ENCODE assay signal across 9 cellular contexts in the genomic region with DNA sequence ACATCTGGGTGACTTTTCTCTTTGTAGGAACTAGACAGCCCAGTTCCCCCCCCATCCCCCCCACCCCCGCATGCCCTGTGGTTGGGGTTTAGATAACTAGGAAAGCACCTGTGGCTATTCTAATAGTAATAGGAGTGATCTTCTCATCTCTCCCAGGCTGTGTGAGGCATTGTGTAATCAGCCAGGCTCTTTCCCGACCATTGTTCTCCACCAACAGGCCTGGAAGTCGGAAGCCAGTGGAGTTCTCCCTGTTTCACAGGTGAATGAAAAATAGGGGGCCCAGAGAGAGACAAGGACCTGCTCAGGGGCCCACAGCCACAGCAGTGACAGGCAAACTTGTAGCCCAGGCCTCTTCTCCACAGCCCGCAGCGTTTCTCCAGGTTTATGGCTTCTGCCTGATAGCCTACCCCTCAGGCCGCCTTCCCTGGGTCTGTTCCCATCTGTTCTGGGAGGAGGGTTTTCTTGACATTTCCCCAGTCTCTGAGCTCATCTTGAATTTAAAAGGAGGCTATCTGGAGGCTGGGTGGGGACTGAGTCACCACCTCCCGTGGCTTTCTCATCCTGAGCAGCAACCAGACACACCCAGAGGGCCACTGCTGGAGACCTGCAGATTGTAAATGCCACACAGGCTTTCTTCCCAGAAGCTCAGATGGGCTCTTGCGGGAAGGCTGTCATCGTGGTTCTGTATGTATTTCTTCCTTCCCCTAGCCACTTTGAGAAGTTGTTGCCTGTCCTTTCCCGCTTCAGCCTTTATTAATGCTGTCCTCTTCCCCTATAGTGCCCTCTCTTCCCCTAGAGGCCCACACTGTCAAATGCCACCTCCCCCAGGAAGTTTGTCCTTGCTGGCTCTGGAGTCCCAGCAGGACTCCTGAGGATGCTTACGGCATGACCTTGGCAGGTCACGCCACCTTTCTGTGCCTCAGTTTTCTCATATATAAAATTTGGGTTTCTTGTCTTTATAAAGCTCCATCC.
A peak's percentile ranks its signal among the peaks of the same experiment; 100 is the strongest.
DNase-seq lines count a peak whose midpoint lies in the region; ATAC-seq, FAIRE-seq and TF ChIP-seq lines count a peak whose summit lies in the region.
"Had no signal": no experiment of that assay in that cellular context is flagged by ENCODE, and none has a peak within 500 bp of the region (broad histone marks: within the 10 kb centered on the region; RNA-seq: fewer than 3 reads in every experiment).

No MANE protein-coding gene starts in this region.

- H3K36me3 Mint-ChIP-seq in astrocyte (ENCODE audit: low read depth, unreplicated experiment): peaks cover 12% of the 10 kb centered on the region

- H3K27me3 ChIP-seq in astrocyte (ENCODE audit: insufficient read depth, low read length) (no peaks in the 10 kb centered on the region), iPS-20b (ENCODE audit: insufficient read depth, low read length) (0 out of 2 replicates have a peak, but pooled peaks cover under 1% of the 10 kb centered on the region)

- peaks cover 3% of the 10 kb centered on the region for H3K36me3 ChIP-seq in astrocyte (ENCODE audit: insufficient read depth, low read length)
- peaks cover 14% of the 10 kb centered on the region; the same call in 1 of the 2 replicates for H3K36me3 ChIP-seq in iPS-20b (ENCODE audit: insufficient read depth, low read depth, low read length)

- peak overlapping the region; percentile 75 for H3K27ac ChIP-seq in astrocyte (ENCODE audit: low read depth, low read length)
- H3K27ac ChIP-seq in iPS-20b (ENCODE audit: low read length): peak overlapping the region; percentile 30

- no peak for DNase-seq in activated CD4-positive, CD25-positive, alpha-beta regulatory T cell (lab: John Stamatoyannopoulos, UW)
- DNase-seq in astrocyte (ENCODE audit: low read depth) (peak; percentile 83), pons (ENCODE audit: low spot score) (no peak)
- peak; percentile 63 for DNase-seq in stimulated activated CD4-positive, alpha-beta T cell treated with anti-CD3 and anti-CD28 coated beads, Interleukin-4, amount 100 ng/mL, for 24 hours

- no peaks in the 10 kb centered on the region for H3K27me3 Mint-ChIP-seq in astrocyte (ENCODE audit: low read depth, unreplicated experiment)

- peak overlapping the region; percentile 76 for H3K4me3 Mint-ChIP-seq in astrocyte (ENCODE audit: unreplicated experiment)

- peaks cover 87% of the 10 kb centered on the region for H3K79me2 ChIP-seq in astrocyte (ENCODE audit: insufficient read depth, low read length)

- peak overlapping the region; percentile 71 for H3K9ac ChIP-seq in astrocyte (ENCODE audit: low read length)
- peak overlapping the region; percentile 54 for H3K9ac ChIP-seq in iPS-20b (ENCODE audit: low read depth, low read length)

- no peak for TF ChIP-seq CTCF in astrocyte (IDR thresholded peaks at IDR 0.05; ENCODE audit: insufficient read depth, low read depth, low read length)

- H3K4me3 ChIP-seq in astrocyte (ENCODE audit: insufficient read depth, low read depth, low read length): peak overlapping the region; percentile 45
- H3K4me3 ChIP-seq in iPS-20b (ENCODE audit: low read length): peak overlapping the region; percentile 5; the same call in 1 of the 2 replicates

- H3K9me3 ChIP-seq in astrocyte (ENCODE audit: insufficient read depth, low read depth, low read length) (no peaks in the 10 kb centered on the region), iPS-20b (ENCODE audit: insufficient read depth, low read depth, low read length) (no peaks in the 10 kb centered on the region)

- peaks cover 86% of the 10 kb centered on the region for H4K20me1 ChIP-seq in astrocyte (ENCODE audit: insufficient read depth, low read length)

- peak; percentile 39 to 49 for ATAC-seq in activated CD4-positive, CD25-positive, alpha-beta regulatory T cell treated with anti-CD3 and anti-CD28 coated beads, Interleukin-2, amount 50 U/mL, for 24 hours
- ATAC-seq in SK-N-SH treated with all-trans-retinoic acid at 6 μM for 48 hours: peak; percentile 29
- no peak for ATAC-seq in GM18870 (IDR thresholded peaks at IDR 0.05; ENCODE audit: unreplicated experiment)

- H2AFZ ChIP-seq in astrocyte (ENCODE audit: low read depth, low read length): no peak overlapping the region

- peaks cover 45% of the 10 kb centered on the region for H3K4me1 Mint-ChIP-seq in astrocyte (ENCODE audit: low read depth, unreplicated experiment)

- FAIRE-seq in astrocyte (lab: Jason Lieb, UNC): no peak
- FAIRE-seq: frontal cortex had no signal

- peak overlapping the region; percentile 95 for H3K27ac Mint-ChIP-seq in astrocyte (ENCODE audit: unreplicated experiment)

- no peaks in the 10 kb centered on the region for H3K9me3 Mint-ChIP-seq in astrocyte (ENCODE audit: unreplicated experiment)

- peak overlapping the region; percentile 94 for H3K4me2 ChIP-seq in astrocyte (ENCODE audit: low read length)

- peaks cover 70% of the 10 kb centered on the region for H3K4me1 ChIP-seq in astrocyte (ENCODE audit: insufficient read depth, low read length)
- H3K4me1 ChIP-seq in iPS-20b (ENCODE audit: insufficient read depth, low read length): peaks cover 33% of the 10 kb centered on the region

TF ChIP-seq in SK-N-SH treated with all-trans-retinoic acid at 6 μM for 48 hours, 23 proteins besides CTCF, POLR2A, EP300 and RAD21:
- TF ChIP-seq ISL1 (CRISPR knock-in tag; IDR thresholded peaks at IDR 0.05) (no peak), ZC3H10 (CRISPR knock-in tag; IDR thresholded peaks at IDR 0.05) (no peak), ZNF8 (CRISPR knock-in tag; IDR thresholded peaks at IDR 0.05) (no peak), ARNTL (CRISPR knock-in tag; IDR thresholded peaks at IDR 0.05; ENCODE audit: borderline replicate concordance, low read depth) (no peak), ESRRG (CRISPR knock-in tag; IDR thresholded peaks at IDR 0.05) (no peak), ZFP30 (CRISPR knock-in tag; IDR thresholded peaks at IDR 0.05) (no peak), CSDC2 (CRISPR knock-in tag; IDR thresholded peaks at IDR 0.05) (no peak), GLIS3 (CRISPR knock-in tag; IDR thresholded peaks at IDR 0.05) (no peak), ZNF565 (CRISPR knock-in tag; conservative IDR thresholded peaks at IDR 0.05; ENCODE audit: low read depth) (no peak), TCF4 (CRISPR knock-in tag; IDR thresholded peaks at IDR 0.05; ENCODE audit: borderline replicate concordance) (no peak), ZNF70 (CRISPR knock-in tag; IDR thresholded peaks at IDR 0.05) (no peak)
- TF ChIP-seq, protein P1, sequence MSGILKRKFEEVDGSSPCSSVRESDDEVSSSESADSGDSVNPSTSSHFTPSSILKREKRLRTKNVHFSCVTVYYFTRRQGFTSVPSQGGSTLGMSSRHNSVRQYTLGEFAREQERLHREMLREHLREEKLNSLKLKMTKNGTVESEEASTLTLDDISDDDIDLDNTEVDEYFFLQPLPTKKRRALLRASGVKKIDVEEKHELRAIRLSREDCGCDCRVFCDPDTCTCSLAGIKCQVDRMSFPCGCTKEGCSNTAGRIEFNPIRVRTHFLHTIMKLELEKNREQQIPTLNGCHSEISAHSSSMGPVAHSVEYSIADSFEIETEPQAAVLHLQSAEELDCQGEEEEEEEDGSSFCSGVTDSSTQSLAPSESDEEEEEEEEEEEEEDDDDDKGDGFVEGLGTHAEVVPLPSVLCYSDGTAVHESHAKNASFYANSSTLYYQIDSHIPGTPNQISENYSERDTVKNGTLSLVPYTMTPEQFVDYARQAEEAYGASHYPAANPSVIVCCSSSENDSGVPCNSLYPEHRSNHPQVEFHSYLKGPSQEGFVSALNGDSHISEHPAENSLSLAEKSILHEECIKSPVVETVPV (CRISPR knock-in tag; IDR thresholded peaks at IDR 0.05): no peak

Comparison
In these comparisons a context has a peak if more than half of its experiments do, and no peak if none do; other contexts are left out.
1. DNase-seq: peak in astrocyte (single experiment) and stimulated activated CD4-positive, alpha-beta T cell treated with anti-CD3 and anti-CD28 coated beads, Interleukin-4, amount 100 ng/mL, for 24 hours (single experiment); none in activated CD4-positive, CD25-positive, alpha-beta regulatory T cell (0 of 4) and pons (single experiment).